11 cellular contexts compared by ENCODE assay signal in genomic region chr1:214581785-214582184, GRCh38. TPM values are rescaled to one million over a fixed set of nuclear protein-coding genes. Genes with fewer than 3 reads are reported as not detected.
DNase-seq lines count a peak whose midpoint lies in the region; ATAC-seq, FAIRE-seq and TF ChIP-seq lines count a peak whose summit lies in the region.
"Had no signal": no experiment of that assay in that cellular context is flagged by ENCODE, and none has a peak within 500 bp of the region (broad histone marks: within the 10 kb centered on the region; RNA-seq: fewer than 3 reads in every experiment).

No MANE protein-coding gene starts in this region.

- FAIRE-seq in pancreas (lab: Jason Lieb, UNC): no peak

- no TSS peak for BruUV-seq in PC-3 (replicated peaks; lab: Mats Ljungman, UMichigan)

- 0 out of 2 replicates have a peak overlapping the region, but pooled peaks have one; percentile 4 for H2AFZ ChIP-seq in PC-3 (ENCODE audit: low read length)

- peak; percentile 83 for ATAC-seq in PC-3
- ATAC-seq in pancreas: peak; percentile 36 to 83 (median 67)
- no peak for ATAC-seq in GM18907 (IDR thresholded peaks at IDR 0.05; ENCODE audit: unreplicated experiment)
- ATAC-seq in HG03342 (IDR thresholded peaks at IDR 0.05; ENCODE audit: unreplicated experiment): no peak
- ATAC-seq: T-cell had no signal

- H3K27me3 ChIP-seq in PC-3 (ENCODE audit: low read length) (no peaks in the 10 kb centered on the region), pancreas (no peaks in the 10 kb centered on the region)

- CTCF ChIA-PET in PC-3 (lab: Charles Lee): interaction anchor here (0.5 to 1.5 kb wide), 6 partner anchors 30 to 594 kb away, joined by 4 to 11 read pairs (median 6); partner anchors contain the start of genes PROX1 and PTPN14

- intact Hi-C loops in PC-3 (cut with micrococcal nuclease): loop anchor here (1.0 to 2.0 kb wide), 3 partner anchors 13 to 65 kb away; partner anchors contain the start of gene PTPN14
- intact Hi-C loops in pancreas (cut with DNase I): no loop called here

- H3F3A ChIP-seq in PC-3 (ENCODE audit: low read length, unreplicated experiment): no peaks in the 10 kb centered on the region

- no peak for TF ChIP-seq CTCF in PC-3 (conservative IDR thresholded peaks at IDR 0.05; ENCODE audit: low read depth, low read length)
- no peak for TF ChIP-seq CTCF in pancreas (IDR thresholded peaks at IDR 0.05)
- TF ChIP-seq CTCF in GM10266 (IDR thresholded peaks at IDR 0.05; ENCODE audit: control insufficient read depth, insufficient read depth, low read depth, missing control alignments): no peak

- H3K9me2 ChIP-seq in PC-3 (replicated peaks; ENCODE audit: low read length): no peaks in the 10 kb centered on the region

- H3K27ac ChIP-seq in PC-3 (ENCODE audit: low read length): peak overlapping the region; percentile 75
- no peak overlapping the region for H3K27ac ChIP-seq in pancreas
- H3K27ac ChIP-seq: 22Rv1 had no signal

- H3K9me3 ChIP-seq in PC-3 (ENCODE audit: low read length) (peaks cover 2% of the 10 kb centered on the region; the same call in 1 of the 2 replicates), pancreas (no peaks in the 10 kb centered on the region)

- DNase-seq in DMS53 (lab: John Stamatoyannopoulos, UW) (peak; percentile 37), DMS53 treated with DMSO at 0.1 percent for 48 hours (lab: John Stamatoyannopoulos, UW; ENCODE audit: unreplicated experiment) (no peak), PC-3 (peak; percentile 99), dermis blood vessel endothelial cell (peak; percentile 67), pancreas (peak in 3 of 6 donors; percentile 4 to 47 (median 43)), GM10266 (ENCODE audit: extremely low spot score) (no peak)
- DNase-seq: activated CD8-positive, alpha-beta memory T cell treated with anti-CD3 and anti-CD28 coated beads, Interleukin-2, amount 50 U/mL, for 48 hours; T-cell had no signal

- H3K4me2 ChIP-seq in PC-3 (ENCODE audit: low read length): peak overlapping the region; percentile 68

- H3K36me3 ChIP-seq in PC-3 (ENCODE audit: low read depth, low read length) (no peaks in the 10 kb centered on the region), pancreas (no peaks in the 10 kb centered on the region)

- peak overlapping the region; percentile 39 for H3K9ac ChIP-seq in PC-3 (ENCODE audit: low read length)

- H3K79me2 ChIP-seq in PC-3 (ENCODE audit: low read length): no peaks in the 10 kb centered on the region

- H3K4me3 ChIP-seq in PC-3 (ENCODE audit: low read length) (peak overlapping the region; percentile 22; the same call in 1 of the 2 replicates), pancreas (no peak overlapping the region)

- H3K4me1 ChIP-seq in PC-3 (ENCODE audit: insufficient read depth, low read length): peaks cover 43% of the 10 kb centered on the region
- peaks cover 0 to 6% (median 0%) of the 10 kb centered on the region in 3 donors for H3K4me1 ChIP-seq in pancreas

- H4K20me1 ChIP-seq in PC-3 (ENCODE audit: low read length): no peaks in the 10 kb centered on the region

- WGBS in pancreas, 2 donors: 35 to 36% methylated on average over 2 of the region's 2 CpGs

- POLR2A ChIA-PET in PC-3 (lab: Charles Lee; ENCODE audit: unreplicated experiment): interaction anchor here (1.0 kb wide), 1 partner anchor 30 kb away, joined by 13 read pairs; the partner anchor contains the start of gene PTPN14

RNA-seq across cellular contexts. Expression of gene CENPF, which starts 21.2 kb away (rescaled TPM):
- total RNA-seq in PC-3 (2014; rRNA removed): 92.6 and 101 TPM in 2 replicates
- total RNA-seq in dermis blood vessel endothelial cell: 22.3 and 123 TPM in 2 replicates
- total RNA-seq in pancreas: 1 to 10 TPM in 2 of 6 donors, under 1 TPM in 4; 0.09 to 2.0 (median 0.65) TPM
- under 1 TPM; 0.05 to 0.15 TPM for polyA plus RNA-seq in pancreas

RNA-seq across cellular contexts. Expression of gene PTPN14, which starts 30.4 kb away (rescaled TPM):
- total RNA-seq in PC-3 (2014; rRNA removed): 12.6 and 17.1 TPM in 2 replicates
- 73.3 and 127 TPM in 2 replicates for total RNA-seq in dermis blood vessel endothelial cell
- total RNA-seq in pancreas: 10 to 100 TPM in 4 of 6 donors, 1 to 10 TPM in 2; 7.1 to 17.5 (median 14.9) TPM
- 1 to 10 TPM; 1.9 to 3.7 TPM for polyA plus RNA-seq in pancreas

Comparison
In these comparisons a context has a peak if more than half of its experiments do, and no peak if none do; other contexts are left out.
1. DNase-seq: peak in DMS53 (single experiment), PC-3 (single experiment) and dermis blood vessel endothelial cell (single experiment); none in DMS53 treated with DMSO at 0.1 percent for 48 hours (single experiment) and GM10266 (single experiment).
2. ATAC-seq: peak in PC-3 (single experiment) and pancreas (4 of 4); none in GM18907 (single experiment) and HG03342 (single experiment).